2 cellular contexts compared by ENCODE assay signal in the genomic region with DNA sequence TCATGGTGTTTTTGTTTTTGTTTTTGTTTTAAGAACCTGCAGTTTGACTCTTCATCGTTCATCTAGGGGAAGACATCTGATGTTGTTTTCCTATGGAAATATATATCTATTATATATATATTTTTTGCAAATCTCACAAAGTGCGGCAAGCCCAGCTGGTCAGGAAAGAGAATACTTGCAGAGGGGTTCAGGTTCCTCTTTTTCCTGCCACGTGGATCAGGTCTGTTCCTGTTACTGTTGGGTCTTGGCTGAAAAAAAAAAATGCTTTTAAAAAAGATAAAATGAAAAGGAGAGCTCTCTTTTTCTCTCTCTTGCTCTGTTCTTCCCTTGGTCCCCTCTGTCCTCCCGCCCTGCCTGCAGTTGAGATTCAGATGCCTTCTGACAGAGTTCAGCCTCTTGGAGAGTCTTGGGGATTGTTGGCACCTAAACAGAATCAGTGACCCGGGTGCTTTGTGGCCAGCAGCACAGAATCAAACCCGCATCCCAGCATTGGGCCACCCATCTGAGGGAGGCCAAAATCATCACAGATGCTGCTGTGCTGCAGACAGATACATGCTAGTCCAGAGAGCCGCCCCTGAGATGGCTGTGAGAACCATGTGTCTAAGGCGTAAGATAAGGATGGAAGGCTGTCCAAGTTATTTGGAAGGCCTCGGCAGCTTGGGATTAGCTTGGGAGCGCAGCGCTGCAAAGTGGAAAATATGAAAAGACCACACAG.
TF ChIP-seq lines count a peak whose summit lies in the region.

No MANE protein-coding gene starts in this region.

TF ChIP-seq in WTC11, 78 proteins besides CTCF, POLR2A, EP300 and RAD21:
- TF ChIP-seq, protein P1, sequence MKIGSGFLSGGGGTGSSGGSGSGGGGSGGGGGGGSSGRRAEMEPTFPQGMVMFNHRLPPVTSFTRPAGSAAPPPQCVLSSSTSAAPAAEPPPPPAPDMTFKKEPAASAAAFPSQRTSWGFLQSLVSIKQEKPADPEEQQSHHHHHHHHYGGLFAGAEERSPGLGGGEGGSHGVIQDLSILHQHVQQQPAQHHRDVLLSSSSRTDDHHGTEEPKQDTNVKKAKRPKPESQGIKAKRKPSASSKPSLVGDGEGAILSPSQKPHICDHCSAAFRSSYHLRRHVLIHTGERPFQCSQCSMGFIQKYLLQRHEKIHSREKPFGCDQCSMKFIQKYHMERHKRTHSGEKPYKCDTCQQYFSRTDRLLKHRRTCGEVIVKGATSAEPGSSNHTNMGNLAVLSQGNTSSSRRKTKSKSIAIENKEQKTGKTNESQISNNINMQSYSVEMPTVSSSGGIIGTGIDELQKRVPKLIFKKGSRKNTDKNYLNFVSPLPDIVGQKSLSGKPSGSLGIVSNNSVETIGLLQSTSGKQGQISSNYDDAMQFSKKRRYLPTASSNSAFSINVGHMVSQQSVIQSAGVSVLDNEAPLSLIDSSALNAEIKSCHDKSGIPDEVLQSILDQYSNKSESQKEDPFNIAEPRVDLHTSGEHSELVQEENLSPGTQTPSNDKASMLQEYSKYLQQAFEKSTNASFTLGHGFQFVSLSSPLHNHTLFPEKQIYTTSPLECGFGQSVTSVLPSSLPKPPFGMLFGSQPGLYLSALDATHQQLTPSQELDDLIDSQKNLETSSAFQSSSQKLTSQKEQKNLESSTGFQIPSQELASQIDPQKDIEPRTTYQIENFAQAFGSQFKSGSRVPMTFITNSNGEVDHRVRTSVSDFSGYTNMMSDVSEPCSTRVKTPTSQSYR (CRISPR knock-in tag; IDR thresholded peaks at IDR 0.05): no peak

TF ChIP-seq in HepG2, 621 proteins besides CTCF, POLR2A, EP300 and RAD21 (continued from another document):
- TF ChIP-seq IRF9 (CRISPR knock-in tag; IDR thresholded peaks at IDR 0.05; ENCODE audit: borderline replicate concordance) (no peak), ZNF883 (CRISPR knock-in tag; IDR thresholded peaks at IDR 0.05; ENCODE audit: not compliant biosample characterization) (no peak)
- TF ChIP-seq, protein P2, sequence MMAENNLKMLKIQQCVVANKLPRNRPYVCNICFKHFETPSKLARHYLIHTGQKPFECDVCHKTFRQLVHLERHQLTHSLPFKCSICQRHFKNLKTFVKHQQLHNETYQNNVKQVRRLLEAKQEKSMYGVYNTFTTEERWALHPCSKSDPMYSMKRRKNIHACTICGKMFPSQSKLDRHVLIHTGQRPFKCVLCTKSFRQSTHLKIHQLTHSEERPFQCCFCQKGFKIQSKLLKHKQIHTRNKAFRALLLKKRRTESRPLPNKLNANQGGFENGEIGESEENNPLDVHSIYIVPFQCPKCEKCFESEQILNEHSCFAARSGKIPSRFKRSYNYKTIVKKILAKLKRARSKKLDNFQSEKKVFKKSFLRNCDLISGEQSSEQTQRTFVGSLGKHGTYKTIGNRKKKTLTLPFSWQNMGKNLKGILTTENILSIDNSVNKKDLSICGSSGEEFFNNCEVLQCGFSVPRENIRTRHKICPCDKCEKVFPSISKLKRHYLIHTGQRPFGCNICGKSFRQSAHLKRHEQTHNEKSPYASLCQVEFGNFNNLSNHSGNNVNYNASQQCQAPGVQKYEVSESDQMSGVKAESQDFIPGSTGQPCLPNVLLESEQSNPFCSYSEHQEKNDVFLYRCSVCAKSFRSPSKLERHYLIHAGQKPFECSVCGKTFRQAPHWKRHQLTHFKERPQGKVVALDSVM (CRISPR knock-in tag; IDR thresholded peaks at IDR 0.05): no peak
TF ChIP-seq in HepG2: peak in this region for 0.
